Comparison of ENCODE assay signal across 1 cellular context in genomic region chr13:97743946-97744345, GRCh38.
TF ChIP-seq lines count a peak whose summit lies in the region.

No MANE protein-coding gene starts in this region.

TF ChIP-seq in GM23338, 12 proteins besides CTCF, POLR2A, EP300 and RAD21 (continued from another document):
- TF ChIP-seq, protein P1, sequence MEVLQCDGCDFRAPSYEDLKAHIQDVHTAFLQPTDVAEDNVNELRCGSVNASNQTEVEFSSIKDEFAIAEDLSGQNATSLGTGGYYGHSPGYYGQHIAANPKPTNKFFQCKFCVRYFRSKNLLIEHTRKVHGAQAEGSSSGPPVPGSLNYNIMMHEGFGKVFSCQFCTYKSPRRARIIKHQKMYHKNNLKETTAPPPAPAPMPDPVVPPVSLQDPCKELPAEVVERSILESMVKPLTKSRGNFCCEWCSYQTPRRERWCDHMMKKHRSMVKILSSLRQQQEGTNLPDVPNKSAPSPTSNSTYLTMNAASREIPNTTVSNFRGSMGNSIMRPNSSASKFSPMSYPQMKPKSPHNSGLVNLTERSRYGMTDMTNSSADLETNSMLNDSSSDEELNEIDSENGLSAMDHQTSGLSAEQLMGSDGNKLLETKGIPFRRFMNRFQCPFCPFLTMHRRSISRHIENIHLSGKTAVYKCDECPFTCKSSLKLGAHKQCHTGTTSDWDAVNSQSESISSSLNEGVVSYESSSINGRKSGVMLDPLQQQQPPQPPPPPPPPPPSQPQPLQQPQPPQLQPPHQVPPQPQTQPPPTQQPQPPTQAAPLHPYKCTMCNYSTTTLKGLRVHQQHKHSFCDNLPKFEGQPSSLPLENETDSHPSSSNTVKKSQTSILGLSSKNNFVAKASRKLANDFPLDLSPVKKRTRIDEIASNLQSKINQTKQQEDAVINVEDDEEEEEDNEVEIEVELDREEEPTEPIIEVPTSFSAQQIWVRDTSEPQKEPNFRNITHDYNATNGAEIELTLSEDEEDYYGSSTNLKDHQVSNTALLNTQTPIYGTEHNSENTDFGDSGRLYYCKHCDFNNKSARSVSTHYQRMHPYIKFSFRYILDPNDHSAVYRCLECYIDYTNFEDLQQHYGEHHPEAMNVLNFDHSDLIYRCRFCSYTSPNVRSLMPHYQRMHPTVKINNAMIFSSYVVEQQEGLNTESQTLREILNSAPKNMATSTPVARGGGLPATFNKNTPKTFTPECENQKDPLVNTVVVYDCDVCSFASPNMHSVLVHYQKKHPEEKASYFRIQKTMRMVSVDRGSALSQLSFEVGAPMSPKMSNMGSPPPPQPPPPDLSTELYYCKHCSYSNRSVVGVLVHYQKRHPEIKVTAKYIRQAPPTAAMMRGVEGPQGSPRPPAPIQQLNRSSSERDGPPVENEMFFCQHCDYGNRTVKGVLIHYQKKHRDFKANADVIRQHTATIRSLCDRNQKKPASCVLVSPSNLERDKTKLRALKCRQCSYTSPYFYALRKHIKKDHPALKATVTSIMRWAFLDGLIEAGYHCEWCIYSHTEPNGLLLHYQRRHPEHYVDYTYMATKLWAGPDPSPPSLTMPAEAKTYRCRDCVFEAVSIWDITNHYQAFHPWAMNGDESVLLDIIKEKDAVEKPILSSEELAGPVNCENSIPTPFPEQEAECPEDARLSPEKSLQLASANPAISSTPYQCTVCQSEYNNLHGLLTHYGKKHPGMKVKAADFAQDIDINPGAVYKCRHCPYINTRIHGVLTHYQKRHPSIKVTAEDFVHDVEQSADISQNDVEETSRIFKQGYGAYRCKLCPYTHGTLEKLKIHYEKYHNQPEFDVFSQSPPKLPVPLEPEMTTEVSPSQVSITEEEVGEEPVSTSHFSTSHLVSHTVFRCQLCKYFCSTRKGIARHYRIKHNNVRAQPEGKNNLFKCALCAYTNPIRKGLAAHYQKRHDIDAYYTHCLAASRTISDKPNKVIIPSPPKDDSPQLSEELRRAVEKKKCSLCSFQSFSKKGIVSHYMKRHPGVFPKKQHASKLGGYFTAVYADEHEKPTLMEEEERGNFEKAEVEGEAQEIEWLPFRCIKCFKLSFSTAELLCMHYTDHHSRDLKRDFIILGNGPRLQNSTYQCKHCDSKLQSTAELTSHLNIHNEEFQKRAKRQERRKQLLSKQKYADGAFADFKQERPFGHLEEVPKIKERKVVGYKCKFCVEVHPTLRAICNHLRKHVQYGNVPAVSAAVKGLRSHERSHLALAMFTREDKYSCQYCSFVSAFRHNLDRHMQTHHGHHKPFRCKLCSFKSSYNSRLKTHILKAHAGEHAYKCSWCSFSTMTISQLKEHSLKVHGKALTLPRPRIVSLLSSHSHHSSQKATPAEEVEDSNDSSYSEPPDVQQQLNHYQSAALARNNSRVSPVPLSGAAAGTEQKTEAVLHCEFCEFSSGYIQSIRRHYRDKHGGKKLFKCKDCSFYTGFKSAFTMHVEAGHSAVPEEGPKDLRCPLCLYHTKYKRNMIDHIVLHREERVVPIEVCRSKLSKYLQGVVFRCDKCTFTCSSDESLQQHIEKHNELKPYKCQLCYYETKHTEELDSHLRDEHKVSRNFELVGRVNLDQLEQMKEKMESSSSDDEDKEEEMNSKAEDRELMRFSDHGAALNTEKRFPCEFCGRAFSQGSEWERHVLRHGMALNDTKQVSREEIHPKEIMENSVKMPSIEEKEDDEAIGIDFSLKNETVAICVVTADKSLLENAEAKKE (CRISPR knock-in tag; IDR thresholded peaks at IDR 0.05) = no peak
- TF ChIP-seq JUNB (IDR thresholded peaks at IDR 0.05; ENCODE audit: unreplicated experiment) (no peak), NANOG (IDR thresholded peaks at IDR 0.05; ENCODE audit: borderline replicate concordance) (no peak), ZNF114 (CRISPR knock-in tag; IDR thresholded peaks at IDR 0.05) (no peak), EZH2phosphoT487 (IDR thresholded peaks at IDR 0.05; ENCODE audit: unreplicated experiment) (no peak), STAT1 (IDR thresholded peaks at IDR 0.05; ENCODE audit: unreplicated experiment) (no peak), EZH2 (IDR thresholded peaks at IDR 0.05; ENCODE audit: low read depth, unreplicated experiment) (no peak), ZNF331 (CRISPR knock-in tag; IDR thresholded peaks at IDR 0.05; ENCODE audit: low read depth) (no peak), CREB1 (CRISPR knock-in tag; IDR thresholded peaks at IDR 0.05; ENCODE audit: low read depth) (no peak)
- TF ChIP-seq, protein P2, sequence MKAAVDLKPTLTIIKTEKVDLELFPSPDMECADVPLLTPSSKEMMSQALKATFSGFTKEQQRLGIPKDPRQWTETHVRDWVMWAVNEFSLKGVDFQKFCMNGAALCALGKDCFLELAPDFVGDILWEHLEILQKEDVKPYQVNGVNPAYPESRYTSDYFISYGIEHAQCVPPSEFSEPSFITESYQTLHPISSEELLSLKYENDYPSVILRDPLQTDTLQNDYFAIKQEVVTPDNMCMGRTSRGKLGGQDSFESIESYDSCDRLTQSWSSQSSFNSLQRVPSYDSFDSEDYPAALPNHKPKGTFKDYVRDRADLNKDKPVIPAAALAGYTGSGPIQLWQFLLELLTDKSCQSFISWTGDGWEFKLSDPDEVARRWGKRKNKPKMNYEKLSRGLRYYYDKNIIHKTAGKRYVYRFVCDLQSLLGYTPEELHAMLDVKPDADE (IDR thresholded peaks at IDR 0.05) = no peak
- TF ChIP-seq, protein P3, sequence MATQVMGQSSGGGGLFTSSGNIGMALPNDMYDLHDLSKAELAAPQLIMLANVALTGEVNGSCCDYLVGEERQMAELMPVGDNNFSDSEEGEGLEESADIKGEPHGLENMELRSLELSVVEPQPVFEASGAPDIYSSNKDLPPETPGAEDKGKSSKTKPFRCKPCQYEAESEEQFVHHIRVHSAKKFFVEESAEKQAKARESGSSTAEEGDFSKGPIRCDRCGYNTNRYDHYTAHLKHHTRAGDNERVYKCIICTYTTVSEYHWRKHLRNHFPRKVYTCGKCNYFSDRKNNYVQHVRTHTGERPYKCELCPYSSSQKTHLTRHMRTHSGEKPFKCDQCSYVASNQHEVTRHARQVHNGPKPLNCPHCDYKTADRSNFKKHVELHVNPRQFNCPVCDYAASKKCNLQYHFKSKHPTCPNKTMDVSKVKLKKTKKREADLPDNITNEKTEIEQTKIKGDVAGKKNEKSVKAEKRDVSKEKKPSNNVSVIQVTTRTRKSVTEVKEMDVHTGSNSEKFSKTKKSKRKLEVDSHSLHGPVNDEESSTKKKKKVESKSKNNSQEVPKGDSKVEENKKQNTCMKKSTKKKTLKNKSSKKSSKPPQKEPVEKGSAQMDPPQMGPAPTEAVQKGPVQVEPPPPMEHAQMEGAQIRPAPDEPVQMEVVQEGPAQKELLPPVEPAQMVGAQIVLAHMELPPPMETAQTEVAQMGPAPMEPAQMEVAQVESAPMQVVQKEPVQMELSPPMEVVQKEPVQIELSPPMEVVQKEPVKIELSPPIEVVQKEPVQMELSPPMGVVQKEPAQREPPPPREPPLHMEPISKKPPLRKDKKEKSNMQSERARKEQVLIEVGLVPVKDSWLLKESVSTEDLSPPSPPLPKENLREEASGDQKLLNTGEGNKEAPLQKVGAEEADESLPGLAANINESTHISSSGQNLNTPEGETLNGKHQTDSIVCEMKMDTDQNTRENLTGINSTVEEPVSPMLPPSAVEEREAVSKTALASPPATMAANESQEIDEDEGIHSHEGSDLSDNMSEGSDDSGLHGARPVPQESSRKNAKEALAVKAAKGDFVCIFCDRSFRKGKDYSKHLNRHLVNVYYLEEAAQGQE (IDR thresholded peaks at IDR 0.05; ENCODE audit: unreplicated experiment) = no peak
